In genomic region chr1:227372662-227373061, GRCh38 we compare ENCODE assay signal across 15 cellular contexts. TPM values are rescaled to one million over a fixed set of nuclear protein-coding genes. Genes with fewer than 3 reads are reported as not detected.
DNase-seq lines count a peak whose midpoint lies in the region; ATAC-seq and TF ChIP-seq lines count a peak whose summit lies in the region.
"Had no signal": no experiment of that assay in that cellular context is flagged by ENCODE, and none has a peak within 500 bp of the region (broad histone marks: within the 10 kb centered on the region; RNA-seq: fewer than 3 reads in every experiment).

No MANE protein-coding gene starts in this region.

- CTCF ChIA-PET in CD8-positive, alpha-beta memory T cell (lab: Charles Lee) = no interaction called here

- in situ Hi-C loops in brain microvascular endothelial cell (cut with HindIII; ENCODE audit: low pct_ligation_motif_present, low sequenced_read_pairs) = no loop called here

- no peaks in the 10 kb centered on the region for H3K27me3 ChIP-seq in brain microvascular endothelial cell (replicated peaks)
- no peaks in the 10 kb centered on the region for H3K27me3 ChIP-seq in CD8-positive, alpha-beta memory T cell (ENCODE audit: insufficient read depth, low read length, poor library complexity, severe bottlenecking)
- H3K27me3 ChIP-seq: neutrophil had no signal

- no peaks in the 10 kb centered on the region for H3K36me3 ChIP-seq in brain microvascular endothelial cell (replicated peaks)
- no peaks in the 10 kb centered on the region for H3K36me3 ChIP-seq in CD8-positive, alpha-beta memory T cell (ENCODE audit: insufficient read depth, low read length)
- H3K36me3 ChIP-seq: neutrophil had no signal

- H3K4me3 ChIP-seq in brain microvascular endothelial cell (ENCODE audit: low read depth, low read length) = no peak overlapping the region
- H3K4me3 ChIP-seq in CD8-positive, alpha-beta memory T cell (ENCODE audit: low read length) = no peak overlapping the region

- DNase-seq in EL (peak; percentile 41), NCI-H2029 (lab: John Stamatoyannopoulos, UW) (peak; percentile 29), brain microvascular endothelial cell (peak; percentile 57), osteocyte (ENCODE audit: extremely low spot score, unreplicated experiment) (no peak), T-helper 1 cell (no peak)
- DNase-seq in CD8-positive, alpha-beta memory T cell = no peak
- DNase-seq: Caco-2, left ventricle myocardium superior, NCI-H2227 treated with DMSO at 0.1 percent for 48 hours, Right ventricle myocardium superior had no signal

- H3K36me3 Mint-ChIP-seq in osteocyte (ENCODE audit: unreplicated experiment) = no peaks in the 10 kb centered on the region
- no peaks in the 10 kb centered on the region for H3K36me3 Mint-ChIP-seq in CD8-positive, alpha-beta memory T cell
- H3K36me3 Mint-ChIP-seq: activated naive CD4-positive, alpha-beta T cell treated with anti-CD3 and anti-CD28 coated beads, Interleukin-2, amount 50 U/mL, for 24 hours; type B pancreatic cell had no signal

- no peak overlapping the region for H3K4me3 Mint-ChIP-seq in osteocyte (ENCODE audit: unreplicated experiment)
- H3K4me3 Mint-ChIP-seq in CD8-positive, alpha-beta memory T cell = no peak overlapping the region
- H3K4me3 Mint-ChIP-seq: activated naive CD4-positive, alpha-beta T cell treated with anti-CD3 and anti-CD28 coated beads, Interleukin-2, amount 50 U/mL, for 24 hours; type B pancreatic cell had no signal

- H3K9me3 Mint-ChIP-seq in osteocyte (ENCODE audit: unreplicated experiment) = no peaks in the 10 kb centered on the region
- peaks cover 0 to 3% (median 0%) of the 10 kb centered on the region in 5 donors for H3K9me3 Mint-ChIP-seq in CD8-positive, alpha-beta memory T cell
- H3K9me3 Mint-ChIP-seq: activated naive CD4-positive, alpha-beta T cell treated with anti-CD3 and anti-CD28 coated beads, Interleukin-2, amount 50 U/mL, for 24 hours; type B pancreatic cell had no signal

- TF ChIP-seq CTCF in brain microvascular endothelial cell (IDR thresholded peaks at IDR 0.05; ENCODE audit: low read depth, low read length, missing control alignments) (no peak), osteocyte (IDR thresholded peaks at IDR 0.05) (no peak)

- ATAC-seq in GM18907 (IDR thresholded peaks at IDR 0.05; ENCODE audit: unreplicated experiment) = no peak
- ATAC-seq: HepG2, left ventricle myocardium superior had no signal

- H3K4me1 Mint-ChIP-seq in osteocyte (ENCODE audit: unreplicated experiment) = peaks cover 45% of the 10 kb centered on the region
- no peaks in the 10 kb centered on the region for H3K4me1 Mint-ChIP-seq in CD8-positive, alpha-beta memory T cell
- H3K4me1 Mint-ChIP-seq: activated naive CD4-positive, alpha-beta T cell treated with anti-CD3 and anti-CD28 coated beads, Interleukin-2, amount 50 U/mL, for 24 hours had no signal

- H3K27ac ChIP-seq in brain microvascular endothelial cell = no peak overlapping the region
- H3K27ac ChIP-seq in CD8-positive, alpha-beta memory T cell (ENCODE audit: low read depth, low read length) = no peak overlapping the region
- H3K27ac ChIP-seq: neutrophil had no signal

- H3K4me1 ChIP-seq in CD8-positive, alpha-beta memory T cell (ENCODE audit: insufficient read depth, low read length) = no peaks in the 10 kb centered on the region
- H3K4me1 ChIP-seq: Caco-2 had no signal

- H3K9me3 ChIP-seq in CD8-positive, alpha-beta memory T cell (ENCODE audit: low read length) = no peaks in the 10 kb centered on the region
- H3K9me3 ChIP-seq: Caco-2, neutrophil had no signal

- POLR2A ChIA-PET in CD8-positive, alpha-beta memory T cell (lab: Charles Lee) = no interaction called here

- H3K27ac Mint-ChIP-seq in osteocyte (ENCODE audit: unreplicated experiment) = peak overlapping the region; percentile 34
- no peak overlapping the region for H3K27ac Mint-ChIP-seq in CD8-positive, alpha-beta memory T cell
- H3K27ac Mint-ChIP-seq: activated naive CD4-positive, alpha-beta T cell treated with anti-CD3 and anti-CD28 coated beads, Interleukin-2, amount 50 U/mL, for 24 hours; type B pancreatic cell had no signal

- H3K27me3 Mint-ChIP-seq in osteocyte (ENCODE audit: unreplicated experiment) = no peaks in the 10 kb centered on the region
- H3K27me3 Mint-ChIP-seq in CD8-positive, alpha-beta memory T cell = peaks cover 8 to 35% of the 10 kb centered on the region in 2 donors
- H3K27me3 Mint-ChIP-seq: type B pancreatic cell had no signal

RNA-seq across cellular contexts. Expression of gene CDC42BPA, which starts 54.4 kb away (rescaled TPM):
- total RNA-seq in osteocyte = 92.8 and 95.7 TPM in 2 replicates
- under 1 TPM; 0.42 to 0.72 TPM for total RNA-seq in CD8-positive, alpha-beta memory T cell
- 0.44 TPM for polyA plus RNA-seq in CD8-positive, alpha-beta memory T cell

Comparison
In these comparisons a context has a peak if more than half of its experiments do, and no peak if none do; other contexts are left out.
1. DNase-seq: peak in EL (single experiment), NCI-H2029 (single experiment) and brain microvascular endothelial cell (single experiment); none in osteocyte (single experiment), CD8-positive, alpha-beta memory T cell (0 of 5) and T-helper 1 cell (0 of 5).
2. RNA of gene CDC42BPA, which starts 54.4 kb away (total RNA-seq): 92.8 to 95.7 TPM in osteocyte; 0.42 to 0.72 TPM in CD8-positive, alpha-beta memory T cell; every median in the first group is over 10 times any median in the second.